ENCODE assay signal across 21 cellular contexts in the genomic region with DNA sequence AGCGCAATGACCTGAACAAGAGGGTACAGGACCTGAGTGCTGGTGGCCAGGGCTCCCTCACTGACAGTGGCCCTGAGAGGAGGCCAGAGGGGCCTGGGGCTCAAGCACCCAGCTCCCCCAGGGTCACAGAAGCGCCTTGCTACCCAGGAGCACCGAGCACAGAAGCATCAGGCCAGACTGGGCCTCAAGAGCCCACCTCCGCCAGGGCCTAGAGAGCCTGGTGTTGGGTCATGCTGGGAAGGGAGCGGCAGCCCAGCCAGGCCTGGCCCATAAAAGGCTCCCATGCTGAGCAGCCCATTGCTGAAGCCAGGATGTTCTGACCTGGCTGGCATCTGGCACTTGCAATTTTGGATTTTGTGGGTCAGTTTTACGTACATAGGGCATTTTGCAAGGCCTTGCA. TPM values are rescaled to one million over a fixed set of nuclear protein-coding genes. Genes with fewer than 3 reads are reported as not detected.
DNase-seq lines count a peak whose midpoint lies in the region; ATAC-seq and TF ChIP-seq lines count a peak whose summit lies in the region.
"Had no signal": no experiment of that assay in that cellular context is flagged by ENCODE, and none has a peak within 500 bp of the region (broad histone marks: within the 10 kb centered on the region; RNA-seq: fewer than 3 reads in every experiment).

No MANE protein-coding gene starts in this region.

- H3K4me3 ChIP-seq in DND-41 (ENCODE audit: low read depth in 1 of 2, low read length in 2 of 2) (no peak overlapping the region), gastrocnemius medialis (no peak overlapping the region), heart left ventricle (no peak overlapping the region), right lobe of liver (no peak overlapping the region)
- H3K4me3 ChIP-seq: HAP-1 had no signal

- intact Hi-C loops in gastrocnemius medialis (cut with DNase I; ENCODE audit: low total_unique reads) (no loop called here), heart left ventricle (cut with DNase I) (no loop called here), right lobe of liver (cut with DNase I) (no loop called here)

- no peak for ATAC-seq in DND-41 (ENCODE audit: insufficient read depth, low read depth)
- ATAC-seq in gastrocnemius medialis, result no peak
- ATAC-seq in heart left ventricle, result no peak
- no peak for ATAC-seq in right lobe of liver
- ATAC-seq in GM19023 (IDR thresholded peaks at IDR 0.05; ENCODE audit: unreplicated experiment), result no peak
- ATAC-seq: CD8-positive, alpha-beta T cell; Panc1 had no signal

- TF ChIP-seq CTCF in DND-41 (IDR thresholded peaks at IDR 0.05; ENCODE audit: borderline replicate concordance, extremely low read depth, low read length, poor library complexity, severe bottlenecking) (no peak), RWPE1 (conservative IDR thresholded peaks at IDR 0.05; ENCODE audit: low read depth) (no peak), gastrocnemius medialis (IDR thresholded peaks at IDR 0.05 in 4 of 5, conservative IDR thresholded peaks at IDR 0.05 in 1 of 5) (no peak), heart left ventricle (IDR thresholded peaks at IDR 0.05) (no peak), right lobe of liver (IDR thresholded peaks at IDR 0.05) (no peak)

- H3K4me1 ChIP-seq in DND-41 (ENCODE audit: insufficient read depth, low read length), result peaks cover 42% of the 10 kb centered on the region
- H3K4me1 ChIP-seq in gastrocnemius medialis, result peaks cover 32 to 44% of the 10 kb centered on the region in 2 donors
- H3K4me1 ChIP-seq in heart left ventricle, result peaks cover 0 to 32% (median 12%) of the 10 kb centered on the region in 12 donors
- H3K4me1 ChIP-seq in right lobe of liver, result peaks cover 0 to 6% (median 3%) of the 10 kb centered on the region in 4 donors

- no peaks in the 10 kb centered on the region for H3K27me3 Mint-ChIP-seq in activated CD4-positive, alpha-beta T cell treated with anti-CD3 and anti-CD28 coated beads, Interleukin-2, amount 10 ng/mL, durations not matched to agents 7 days and 5 days

- peak overlapping the region; percentile 46 for H3K27ac Mint-ChIP-seq in activated CD4-positive, alpha-beta T cell treated with anti-CD3 and anti-CD28 coated beads, Interleukin-2, amount 10 ng/mL, durations not matched to agents 7 days and 5 days
- H3K27ac Mint-ChIP-seq: CD8-positive, alpha-beta T cell had no signal

- in situ Hi-C loops in gastrocnemius medialis (cut with MboI; ENCODE audit: low sequenced_read_pairs in 4 of 4), result no loop called here

- H3K27me3 ChIP-seq in DND-41 (ENCODE audit: insufficient read depth, low read length, poor library complexity) (no peaks in the 10 kb centered on the region), gastrocnemius medialis (no peaks in the 10 kb centered on the region), heart left ventricle (no peaks in the 10 kb centered on the region), right lobe of liver (no peaks in the 10 kb centered on the region)

- H4K20me1 ChIP-seq in DND-41 (ENCODE audit: insufficient read depth, low read length), result peaks cover 59% of the 10 kb centered on the region

- H3K4me2 ChIP-seq in DND-41 (ENCODE audit: insufficient read depth, low read length), result no peak overlapping the region

- CTCF ChIA-PET in activated CD4-positive, alpha-beta T cell treated with anti-CD3 and anti-CD28 coated beads, Interleukin-2, amount 10 ng/mL, durations not matched to agents 7 days and 5 days (lab: Charles Lee), result interaction anchor here (0.8 kb wide), 1 partner anchor 15 kb away, joined by 3 read pairs; a partner anchor contains a TSS
- CTCF ChIA-PET in RWPE1 (lab: Yijun Ruan, JAX), result no interaction called here

- H3K4me1 Mint-ChIP-seq in activated CD4-positive, alpha-beta T cell treated with anti-CD3 and anti-CD28 coated beads, Interleukin-2, amount 10 ng/mL, durations not matched to agents 7 days and 5 days, result peaks cover 71% of the 10 kb centered on the region

- H3K36me3 Mint-ChIP-seq in activated CD4-positive, alpha-beta T cell treated with anti-CD3 and anti-CD28 coated beads, Interleukin-2, amount 10 ng/mL, durations not matched to agents 7 days and 5 days (ENCODE audit: low read depth), result peaks cover 78% of the 10 kb centered on the region

- no peak for DNase-seq in activated CD4-positive, alpha-beta T cell treated with anti-CD3 and anti-CD28 coated beads, Interleukin-2, amount 10 ng/mL, durations not matched to agents 7 days and 5 days
- no peak for DNase-seq in activated CD4-positive, alpha-beta T cell treated with anti-CD3 and anti-CD28 coated beads, Interleukin-2, amount 50 U/mL, for 48 hours
- DNase-seq in DND-41 (no peak), RWPE1 (ENCODE audit: low spot score) (no peak), gastrocnemius medialis (no peak), heart left ventricle (no peak), right lobe of liver (no peak)
- DNase-seq: 8988T; Calu3; CD8-positive, alpha-beta T cell; EL; NCI-H1092 treated with DMSO at 0.1 percent for 48 hours; NCI-H146; NCI-H2029 treated with DMSO at 0.1 percent for 48 hours; NCI-H2171; NCI-H526 had no signal

- 0 out of 2 replicates have a peak overlapping the region, but pooled peaks have one; percentile 9 for H3K27ac ChIP-seq in DND-41 (ENCODE audit: low read length)
- H3K27ac ChIP-seq in RWPE1, result peak overlapping the region; percentile 34
- H3K27ac ChIP-seq in gastrocnemius medialis, result peak overlapping the region in 3 of 4 donors; percentile 31 to 99 (median 98)
- no peak overlapping the region for H3K27ac ChIP-seq in heart left ventricle
- H3K27ac ChIP-seq in right lobe of liver, result no peak overlapping the region

- TF ChIP-seq POLR2A in gastrocnemius medialis (IDR thresholded peaks at IDR 0.05) (no peak), heart left ventricle (IDR thresholded peaks at IDR 0.05) (no peak), right lobe of liver (IDR thresholded peaks at IDR 0.05) (no peak)

- peaks cover 85% of the 10 kb centered on the region for H3K36me3 ChIP-seq in DND-41 (ENCODE audit: insufficient read depth, low read length)
- H3K36me3 ChIP-seq in gastrocnemius medialis, result peaks cover 3 to 64% of the 10 kb centered on the region in 2 donors
- H3K36me3 ChIP-seq in heart left ventricle, result peaks cover 2 to 86% (median 81%) of the 10 kb centered on the region in 9 donors
- H3K36me3 ChIP-seq in right lobe of liver, result peaks cover 30 to 70% (median 49%) of the 10 kb centered on the region in 4 donors

- H3K9ac ChIP-seq in DND-41 (ENCODE audit: low read depth, low read length), result no peak overlapping the region

- no peak overlapping the region for H3K4me3 Mint-ChIP-seq in activated CD4-positive, alpha-beta T cell treated with anti-CD3 and anti-CD28 coated beads, Interleukin-2, amount 10 ng/mL, durations not matched to agents 7 days and 5 days
- H3K4me3 Mint-ChIP-seq: CD8-positive, alpha-beta T cell had no signal

- no peaks in the 10 kb centered on the region for H3K9me3 Mint-ChIP-seq in activated CD4-positive, alpha-beta T cell treated with anti-CD3 and anti-CD28 coated beads, Interleukin-2, amount 10 ng/mL, durations not matched to agents 7 days and 5 days
- H3K9me3 Mint-ChIP-seq: CD8-positive, alpha-beta T cell had no signal

- H2AFZ ChIP-seq in DND-41 (ENCODE audit: low read depth, low read length), result no peak overlapping the region

- 84 to 95% (median 91%) methylated on average over 4 to 6 of the region's 6 CpGs for WGBS in heart left ventricle, 4 donors
- WGBS in right lobe of liver (ENCODE audit: insufficient coverage, low coverage, low lambda C conversion rate, missing lambda C conversion rate), result 100% methylated on average over 1 of the region's 6 CpGs

- POLR2A ChIA-PET in activated CD4-positive, alpha-beta T cell treated with anti-CD3 and anti-CD28 coated beads, Interleukin-2, amount 10 ng/mL, durations not matched to agents 7 days and 5 days (lab: Charles Lee), result interaction anchor here (0.6 kb wide), 1 partner anchor 13 kb away, joined by 9 read pairs; no protein-coding TSS in a partner anchor
- POLR2A ChIA-PET in RWPE1 (lab: Yijun Ruan, JAX; ENCODE audit: low non-redundant PET), result no interaction called here

- no peaks in the 10 kb centered on the region; the same call in 1 of the 2 replicates for H3K79me2 ChIP-seq in DND-41 (ENCODE audit: insufficient read depth, low read length)

- H3K9me3 ChIP-seq in DND-41 (ENCODE audit: insufficient read depth, low read length, severe bottlenecking), result no peaks in the 10 kb centered on the region
- H3K9me3 ChIP-seq in gastrocnemius medialis, result no peaks in the 10 kb centered on the region
- H3K9me3 ChIP-seq in heart left ventricle, result no peaks in the 10 kb centered on the region
- no peaks in the 10 kb centered on the region for H3K9me3 ChIP-seq in right lobe of liver
- H3K9me3 ChIP-seq: HAP-1 had no signal

RNA-seq across cellular contexts. Expression of a gene that starts 5.4 kb away (rescaled TPM):
- 10 to 100 TPM; 33.4 to 36.6 TPM for total RNA-seq in activated CD4-positive, alpha-beta T cell treated with anti-CD3 and anti-CD28 coated beads, Interleukin-2, amount 10 ng/mL, durations not matched to agents 7 days and 5 days
- total RNA-seq in gastrocnemius medialis (10 to 100 TPM; 16.4 to 79.0 (median 56.8) TPM), heart left ventricle (10 to 100 TPM; 12.5 to 23.7 (median 16.5) TPM), right lobe of liver (1 to 10 TPM in 2 of 6 experiments, under 1 TPM in 4; 0.56 to 1.3 (median 0.68) TPM)
- 10 to 100 TPM; 19.0 to 40.2 TPM for polyA plus RNA-seq in heart left ventricle

RNA-seq across cellular contexts. Expression of a gene that starts 10.5 kb away (rescaled TPM):
- total RNA-seq in activated CD4-positive, alpha-beta T cell treated with anti-CD3 and anti-CD28 coated beads, Interleukin-2, amount 10 ng/mL, durations not matched to agents 7 days and 5 days, result 1 to 10 TPM; 4.8 to 5.0 TPM
- total RNA-seq in gastrocnemius medialis (under 1 TPM; 0.49 to 0.93 (median 0.83) TPM), heart left ventricle (1 to 10 TPM in 2 of 9 donors, under 1 TPM in 7; 0.56 to 1.9 (median 0.74) TPM), right lobe of liver (under 1 TPM; 0.27 to 0.87 (median 0.41) TPM)
- polyA plus RNA-seq in heart left ventricle, result under 1 TPM; 0.83 to 0.95 TPM

RNA-seq across cellular contexts. Expression of a gene that starts 13.9 kb away (rescaled TPM):
- total RNA-seq in activated CD4-positive, alpha-beta T cell treated with anti-CD3 and anti-CD28 coated beads, Interleukin-2, amount 10 ng/mL, durations not matched to agents 7 days and 5 days, result under 1 TPM; 0.10 TPM
- total RNA-seq in gastrocnemius medialis (not detected), heart left ventricle (not detected), right lobe of liver (not detected)
- not detected for polyA plus RNA-seq in heart left ventricle
- total RNA-seq: Calu3; CD8-positive, alpha-beta T cell; SK-MEL-5 had no signal
- polyA plus RNA-seq: BJ had no signal

RNA-seq across cellular contexts. Expression of a gene that starts 15.5 kb away (rescaled TPM):
- total RNA-seq in activated CD4-positive, alpha-beta T cell treated with anti-CD3 and anti-CD28 coated beads, Interleukin-2, amount 10 ng/mL, durations not matched to agents 7 days and 5 days, result 10 to 100 TPM; 64.1 to 65.8 TPM
- total RNA-seq in gastrocnemius medialis, result 10 to 100 TPM; 15.7 to 21.0 (median 17.6) TPM
- total RNA-seq in heart left ventricle, result 10 to 100 TPM; 13.2 to 35.9 (median 18.6) TPM
- 10 to 100 TPM in 1 of 2 donors, 1 to 10 TPM in 1; 8.7 to 21.5 TPM for polyA plus RNA-seq in heart left ventricle
- total RNA-seq in right lobe of liver, result 10 to 100 TPM; 26.0 to 39.6 (median 33.5) TPM

RNA-seq across cellular contexts. Expression of a gene that starts 27.2 kb away (rescaled TPM):
- total RNA-seq in activated CD4-positive, alpha-beta T cell treated with anti-CD3 and anti-CD28 coated beads, Interleukin-2, amount 10 ng/mL, durations not matched to agents 7 days and 5 days, result 10 to 100 TPM; 13.2 to 15.0 TPM
- total RNA-seq in gastrocnemius medialis (1 to 10 TPM; 1.6 to 4.6 (median 4.4) TPM), heart left ventricle (10 to 100 TPM in 6 of 9 donors, 1 to 10 TPM in 3; 8.8 to 19.8 (median 10.8) TPM), right lobe of liver (1 to 10 TPM; 3.4 to 7.2 (median 5.9) TPM)
- polyA plus RNA-seq in heart left ventricle, result 10 to 100 TPM in 1 of 2 donors, 1 to 10 TPM in 1; 7.7 to 19.4 TPM

Comparison
In these comparisons a context has a peak if more than half of its experiments do, and no peak if none do; other contexts are left out.
1. H3K27ac ChIP-seq: peak in DND-41 (single experiment), RWPE1 (single experiment) and gastrocnemius medialis (3 of 4); none in heart left ventricle (0 of 12) and right lobe of liver (0 of 3).
2. RNA of a gene that starts 5.4 kb away (total RNA-seq): 16.4 to 79.0 TPM in gastrocnemius medialis, 33.4 to 36.6 TPM in activated CD4-positive, alpha-beta T cell treated with anti-CD3 and anti-CD28 coated beads, Interleukin-2, amount 10 ng/mL, durations not matched to agents 7 days and 5 days and 12.5 to 23.7 TPM in heart left ventricle; 0.56 to 1.3 TPM in right lobe of liver; every median in the first group is over 4 times any median in the second.